Comparison of ENCODE assay signal across 1 cellular context in genomic region chr6:167559675-167560479, GRCh38.
TF ChIP-seq lines count a peak whose summit lies in the region.

No MANE protein-coding gene starts in this region.

TF ChIP-seq in HepG2, 621 proteins besides CTCF, POLR2A, EP300 and RAD21 (continued from another document and continues in another):
- TF ChIP-seq ARID3A (IDR thresholded peaks at IDR 0.05; ENCODE audit: low read depth, low read length) (peak; percentile 54), ZNF556 (CRISPR knock-in tag; IDR thresholded peaks at IDR 0.05; ENCODE audit: borderline replicate concordance) (peak; percentile 21; the same call in 1 of the 2 replicates), SIX4 (CRISPR knock-in tag; IDR thresholded peaks at IDR 0.05) (peak; percentile 37; the same call in 1 of the 2 replicates), ZNF354B (CRISPR knock-in tag; IDR thresholded peaks at IDR 0.05) (no peak), ZNF891 (CRISPR knock-in tag; IDR thresholded peaks at IDR 0.05) (no peak), DR1 (CRISPR knock-in tag; IDR thresholded peaks at IDR 0.05) (no peak), ZNF30 (CRISPR knock-in tag; IDR thresholded peaks at IDR 0.05) (no peak), PREB (CRISPR knock-in tag; IDR thresholded peaks at IDR 0.05) (no peak), ZNF496 (CRISPR knock-in tag; IDR thresholded peaks at IDR 0.05; ENCODE audit: insufficient replicate concordance) (no peak), DNMT3B (CRISPR knock-in tag; conservative IDR thresholded peaks at IDR 0.05) (no peak), RERE (CRISPR knock-in tag; IDR thresholded peaks at IDR 0.05; ENCODE audit: low read depth) (peak; percentile 65; the same call in 1 of the 2 replicates), ZNF263 (CRISPR knock-in tag; IDR thresholded peaks at IDR 0.05) (peak; percentile 53), EEA1 (CRISPR knock-in tag; IDR thresholded peaks at IDR 0.05; ENCODE audit: borderline replicate concordance) (no peak), ZGPAT (CRISPR knock-in tag; IDR thresholded peaks at IDR 0.05) (peak; percentile 75), ZNF431 (CRISPR knock-in tag; IDR thresholded peaks at IDR 0.05; ENCODE audit: borderline replicate concordance, low read depth) (peak; percentile 83), HHEX (CRISPR knock-in tag; IDR thresholded peaks at IDR 0.05) (peak; percentile 1; the same call in 1 of the 2 replicates), SRY (CRISPR knock-in tag; IDR thresholded peaks at IDR 0.05) (no peak; the same call in 1 of the 2 replicates), ZNF704 (CRISPR knock-in tag; IDR thresholded peaks at IDR 0.05; ENCODE audit: borderline replicate concordance) (no peak), CCAR2 (optimal IDR thresholded peaks at IDR 0.05; ENCODE audit: low read depth, low read length) (no peak), TRIM24 (CRISPR knock-in tag; IDR thresholded peaks at IDR 0.05) (peak; percentile 72; the same call in 1 of the 2 replicates), ZNF639 (CRISPR knock-in tag; conservative IDR thresholded peaks at IDR 0.05) (0 out of 2 replicates have a peak, but pooled peaks have one; percentile 21), ZNF589 (CRISPR knock-in tag; conservative IDR thresholded peaks at IDR 0.05) (no peak), ZNF383 (CRISPR knock-in tag; IDR thresholded peaks at IDR 0.05; ENCODE audit: borderline replicate concordance) (no peak), ETV6 (CRISPR knock-in tag; conservative IDR thresholded peaks at IDR 0.05) (peak; percentile 77; the same call in 1 of the 2 replicates), GATAD1 (CRISPR knock-in tag; IDR thresholded peaks at IDR 0.05) (peak; percentile 61), ZNF275 (CRISPR knock-in tag; IDR thresholded peaks at IDR 0.05; ENCODE audit: borderline replicate concordance) (peak; percentile 26; the same call in 1 of the 2 replicates), ZBTB7B (CRISPR knock-in tag; IDR thresholded peaks at IDR 0.05) (no peak; the same call in 1 of the 2 replicates), CHD4 (IDR thresholded peaks at IDR 0.05; ENCODE audit: borderline replicate concordance, low read length) (no peak), SNAPC5 (CRISPR knock-in tag; IDR thresholded peaks at IDR 0.05; ENCODE audit: borderline replicate concordance) (no peak), CBX1 (IDR thresholded peaks at IDR 0.05; ENCODE audit: low read depth) (peak; percentile 36), ZBTB38 (CRISPR knock-in tag; IDR thresholded peaks at IDR 0.05) (peak; percentile 65; the same call in 1 of the 2 replicates), ZNF331 (CRISPR knock-in tag; IDR thresholded peaks at IDR 0.05) (peak; percentile 45; the same call in 1 of the 2 replicates), ZBTB44 (CRISPR knock-in tag; IDR thresholded peaks at IDR 0.05) (no peak), MTERF4 (CRISPR knock-in tag; IDR thresholded peaks at IDR 0.05) (no peak), KDM6A (CRISPR knock-in tag; IDR thresholded peaks at IDR 0.05; ENCODE audit: low read depth) (peak; percentile 69), SMAD1 (CRISPR knock-in tag; IDR thresholded peaks at IDR 0.05; ENCODE audit: borderline replicate concordance, low read depth) (no peak), GZF1 (CRISPR knock-in tag; IDR thresholded peaks at IDR 0.05) (no peak; the same call in 1 of the 2 replicates), POGZ (CRISPR knock-in tag; IDR thresholded peaks at IDR 0.05) (peak; percentile 66), ZNF235 (CRISPR knock-in tag; IDR thresholded peaks at IDR 0.05; ENCODE audit: borderline replicate concordance) (no peak), HNRNPH1 (optimal IDR thresholded peaks at IDR 0.05; ENCODE audit: low read depth, low read length) (no peak), MLXIP (CRISPR knock-in tag; IDR thresholded peaks at IDR 0.05; ENCODE audit: borderline replicate concordance) (0 out of 2 replicates have a peak, but pooled peaks have one; percentile 10), ZNF260 (CRISPR knock-in tag; IDR thresholded peaks at IDR 0.05; ENCODE audit: borderline replicate concordance, low read depth) (no peak), KLF16 (CRISPR knock-in tag; IDR thresholded peaks at IDR 0.05) (peak in 1 of 2 experiments; percentile 63; a peak in 1 of 4 replicates), XRCC5 (optimal IDR thresholded peaks at IDR 0.05; ENCODE audit: low read length) (peak; percentile 73)
